ENCODE assay signal across 15 cellular contexts in genomic region chr9:93288891-93289883, GRCh38.
DNase-seq lines count a peak whose midpoint lies in the region; ATAC-seq and TF ChIP-seq lines count a peak whose summit lies in the region.
"Had no signal": no experiment of that assay in that cellular context is flagged by ENCODE, and none has a peak within 500 bp of the region (broad histone marks: within the 10 kb centered on the region; RNA-seq: fewer than 3 reads in every experiment).

No MANE protein-coding gene starts in this region.

- CTCF ChIA-PET in GM10248 (lab: Yijun Ruan, JAX): interaction anchor here (0.9 kb wide), 1 partner anchor 12 kb away, joined by 4 read pairs; no protein-coding TSS in a partner anchor

- no peak overlapping the region for H4K8ac ChIP-seq in trophoblast cell (ENCODE audit: low read depth, low read length)

- no peak overlapping the region for H3K4me2 ChIP-seq in trophoblast cell (ENCODE audit: low read length)

- TF ChIP-seq CTCF in GM10248 (IDR thresholded peaks at IDR 0.05; ENCODE audit: control extremely low read depth, extremely low read depth, low read depth, missing control alignments) (no peak), fibroblast of pulmonary artery (IDR thresholded peaks at IDR 0.05; ENCODE audit: low read length, missing control alignments) (no peak)

- H3K4ac ChIP-seq in trophoblast cell (ENCODE audit: low read depth, low read length): no peak overlapping the region

- no peak overlapping the region for H2BK12ac ChIP-seq in trophoblast cell (ENCODE audit: low read length)

- H3K27ac ChIP-seq in trophoblast cell (ENCODE audit: low read depth, low read length): no peak overlapping the region
- H3K27ac ChIP-seq: Peyer's patch, transverse colon, WERI-Rb-1 had no signal

- no peak for ATAC-seq in HG03095 (IDR thresholded peaks at IDR 0.05; ENCODE audit: unreplicated experiment)

- no peak overlapping the region for H2BK5ac ChIP-seq in trophoblast cell (ENCODE audit: low read depth, low read length, poor library complexity)

- peaks cover 2% of the 10 kb centered on the region for H3K9me3 ChIP-seq in trophoblast cell (ENCODE audit: insufficient read depth, low read depth, low read length)
- H3K9me3 ChIP-seq: Caco-2, Peyer's patch, transverse colon had no signal

- H3K79me1 ChIP-seq in trophoblast cell (ENCODE audit: low read length): no peaks in the 10 kb centered on the region

- no peaks in the 10 kb centered on the region for H3K36me3 ChIP-seq in trophoblast cell (ENCODE audit: control insufficient read depth in 1 of 2, insufficient read depth in 2 of 2, low read length in 2 of 2)
- H3K36me3 ChIP-seq: transverse colon, WERI-Rb-1 had no signal

- H4K91ac ChIP-seq in trophoblast cell (ENCODE audit: low read depth, low read length): peak overlapping the region; percentile 40

- no peaks in the 10 kb centered on the region for H3K4me1 ChIP-seq in trophoblast cell (ENCODE audit: control insufficient read depth in 1 of 2, insufficient read depth in 2 of 2, low read length in 2 of 2)
- H3K4me1 ChIP-seq: Caco-2, Peyer's patch, transverse colon had no signal

- no CpG with 5 or more reads among the region's 32 CpGs for WGBS in trophoblast cell (ENCODE audit: extremely low coverage, insufficient coverage, insufficient read length)

- peak; percentile 15 for DNase-seq in GM10248 (ENCODE audit: extremely low spot score)
- DNase-seq in NCI-H226: peak; percentile 32
- peak; percentile 23 for DNase-seq in fibroblast of pulmonary artery (ENCODE audit: low read depth)
- peak; percentile 78 to 87 for DNase-seq in trophoblast cell
- DNase-seq in MV-4-11 (lab: John Stamatoyannopoulos, UW): no peak
- no peak for DNase-seq in amniotic stem cell (lab: John Stamatoyannopoulos, UW)
- no peak for DNase-seq in activated CD4-positive, alpha-beta T cell treated with anti-CD3 and anti-CD28 coated beads for 48 hours
- DNase-seq: activated gamma-delta T cell, GOT3, NCI-H1417 treated with DMSO at 0.1 percent for 48 hours, transverse colon, WERI-Rb-1 had no signal

- no peak overlapping the region for H2AFZ ChIP-seq in trophoblast cell (ENCODE audit: insufficient read depth, low read length, poor library complexity)

- POLR2A ChIA-PET in GM10248 (lab: Yijun Ruan, JAX): no interaction called here

- H2BK120ac ChIP-seq in trophoblast cell (ENCODE audit: insufficient read depth, low read length, poor library complexity): no peak overlapping the region

- H4K12ac ChIP-seq in trophoblast cell (ENCODE audit: low read depth, low read length): no peak overlapping the region

- no peak overlapping the region for H2AK5ac ChIP-seq in trophoblast cell (ENCODE audit: low read length)

- H3K9ac ChIP-seq in trophoblast cell (ENCODE audit: low read length): no peak overlapping the region

- no peaks in the 10 kb centered on the region for H3K79me2 ChIP-seq in trophoblast cell (ENCODE audit: control insufficient read depth, insufficient read depth, low read length, poor library complexity)

- no peaks in the 10 kb centered on the region for H3K27me3 ChIP-seq in trophoblast cell (ENCODE audit: insufficient read depth, low read length)
- H3K27me3 ChIP-seq: Peyer's patch, transverse colon had no signal

- H3K23ac ChIP-seq in trophoblast cell (ENCODE audit: low read length): no peak overlapping the region

- H3K18ac ChIP-seq in trophoblast cell (ENCODE audit: low read length): no peak overlapping the region

- no peak overlapping the region for H3K4me3 ChIP-seq in fibroblast of pulmonary artery (replicated peaks; ENCODE audit: low read depth, low read length)
- no peak overlapping the region for H3K4me3 ChIP-seq in trophoblast cell (ENCODE audit: low read depth, low read length)
- H3K4me3 ChIP-seq: Peyer's patch, transverse colon had no signal

- H3K14ac ChIP-seq in trophoblast cell (ENCODE audit: low read length): no peak overlapping the region

Comparison
In these comparisons a context has a peak if more than half of its experiments do, and no peak if none do; other contexts are left out.
1. DNase-seq: peak in GM10248 (single experiment), NCI-H226 (single experiment), fibroblast of pulmonary artery (single experiment) and trophoblast cell (2 of 2); none in MV-4-11 (single experiment), amniotic stem cell (single experiment) and activated CD4-positive, alpha-beta T cell treated with anti-CD3 and anti-CD28 coated beads for 48 hours (single experiment).